24 cellular contexts compared by ENCODE assay signal in the genomic region with DNA sequence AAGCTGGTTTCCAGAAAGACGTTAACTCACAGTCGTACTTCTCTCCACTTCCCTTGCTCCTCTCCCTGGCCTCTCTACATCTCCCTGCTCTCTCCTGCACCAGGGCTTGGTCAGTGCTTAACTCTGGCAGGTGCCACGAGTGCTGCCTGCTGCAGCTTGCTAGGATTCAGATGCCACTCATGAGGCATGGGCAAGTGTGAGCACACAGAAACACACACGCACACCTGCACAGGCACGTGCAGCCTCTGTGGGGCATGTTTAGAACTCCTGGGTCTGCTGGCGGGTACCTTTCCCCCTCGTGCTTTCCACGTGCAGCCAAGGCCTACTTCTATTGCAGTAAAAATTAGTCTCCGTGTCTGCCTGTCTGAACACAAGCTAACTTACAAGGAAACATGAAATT. TPM values are rescaled to one million over a fixed set of nuclear protein-coding genes. Genes with fewer than 3 reads are reported as not detected.
"Had no signal": no experiment of that assay in that cellular context is flagged by ENCODE, and none has a peak within 500 bp of the region (broad histone marks: within the 10 kb centered on the region; RNA-seq: fewer than 3 reads in every experiment).

No MANE protein-coding gene starts in this region.

- FAIRE-seq: RCC 7860 had no signal

- H3K9ac ChIP-seq: SK-N-SH had no signal

- H3K4me2 ChIP-seq: SK-N-SH had no signal

- H3K9me3 ChIP-seq: SK-N-SH had no signal

- DNase-seq: KBM-7, MV-4-11, NCI-H1048, NCI-H1105, NCI-H1417, NCI-H1436 treated with DMSO at 0.1 percent for 48 hours, NCI-H1694, NCI-H187 treated with DMSO at 0.1 percent for 48 hours, NCI-H2029 treated with DMSO at 0.1 percent for 48 hours, NCI-H2171 treated with DMSO at 0.1 percent for 48 hours, NCI-H345, NCI-H446 treated with DMSO at 0.1 percent for 48 hours, NCI-H524 treated with DMSO at 0.1 percent for 48 hours, NCI-H69, NCI-H774, RPMI8226, SHP77, SK-N-SH, SW 1271 had no signal

RNA-seq across cellular contexts. Expression of gene SOX1, which starts 31.8 kb away (rescaled TPM):
- total RNA-seq: HT-29, LHCN-M2, MCF 10A, SK-MEL-5 had no signal
- polyA plus RNA-seq: SK-N-SH had no signal
